In the genomic region with DNA sequence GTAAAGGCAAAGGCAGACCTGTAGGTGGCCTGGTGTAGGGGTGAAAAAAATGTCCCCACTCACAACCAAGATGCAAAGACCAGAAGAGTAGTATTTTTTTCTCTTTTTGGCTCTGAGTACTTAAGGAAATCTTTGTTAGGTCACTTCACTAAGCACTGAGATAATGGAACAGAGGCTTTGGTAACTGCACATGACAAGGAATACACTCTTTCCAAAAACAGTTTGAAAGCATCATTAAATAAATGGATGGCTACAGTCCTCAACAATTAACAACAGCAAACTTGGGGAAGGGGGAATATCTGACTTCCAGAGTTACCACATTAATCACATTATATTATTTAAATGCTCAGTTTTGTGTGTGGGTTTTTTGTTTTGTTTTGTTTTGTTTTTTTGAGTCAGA, we compare ENCODE assay signal across 27 cellular contexts.
"Had no signal": no experiment of that assay in that cellular context is flagged by ENCODE, and none has a peak within 500 bp of the region (broad histone marks: within the 10 kb centered on the region; RNA-seq: fewer than 3 reads in every experiment).

No MANE protein-coding gene starts in this region.

- H3K4me3 ChIP-seq: colonic mucosa, coronary artery, dorsolateral prefrontal cortex, esophagus muscularis mucosa, esophagus squamous epithelium, gastrocnemius medialis, gastroesophageal sphincter, heart left ventricle, heart right ventricle had no signal

- FAIRE-seq: colon, endometrium, endothelial cell of umbilical vein, frontal cortex had no signal

- ATAC-seq: effector memory CD8-positive, alpha-beta T cell; esophagus mucosa; foreskin keratinocyte; gastrocnemius medialis; gastroesophageal sphincter; heart left ventricle; heart right ventricle had no signal

- H3K27ac ChIP-seq: colonic mucosa, coronary artery, dorsolateral prefrontal cortex, epithelial cell of prostate, esophagus muscularis mucosa, esophagus squamous epithelium, foreskin keratinocyte, gastrocnemius medialis, gastroesophageal sphincter, heart left ventricle, heart right ventricle had no signal

- H3K9me3 ChIP-seq: colonic mucosa, gastrocnemius medialis had no signal

- H3K36me3 ChIP-seq: colonic mucosa, esophagus muscularis mucosa, esophagus squamous epithelium, gastrocnemius medialis, gastroesophageal sphincter, heart left ventricle, heart right ventricle had no signal

- H3K27me3 ChIP-seq: colonic mucosa, dorsolateral prefrontal cortex, esophagus muscularis mucosa, esophagus squamous epithelium, foreskin keratinocyte, gastrocnemius medialis, gastroesophageal sphincter, heart left ventricle, heart right ventricle had no signal

- DNase-seq: colonic mucosa; cortex of kidney; dermis blood vessel endothelial cell; dorsolateral prefrontal cortex; effector CD4-positive, alpha-beta T cell; effector CD8-positive, alpha-beta T cell; effector memory CD4-positive, alpha-beta T cell; effector memory CD8-positive, alpha-beta T cell; endodermal cell; esophagus squamous epithelium; foreskin fibroblast; foreskin keratinocyte; foreskin melanocyte; gastrocnemius medialis; glutamatergic neuron; head of caudate nucleus; heart left ventricle; heart right ventricle had no signal

- H3K4me1 ChIP-seq: colonic mucosa, esophagus muscularis mucosa, esophagus squamous epithelium, foreskin keratinocyte, gastrocnemius medialis, gastroesophageal sphincter, heart left ventricle, heart right ventricle had no signal
